Comparison of ENCODE assay signal across 9 cellular contexts in genomic region chr5:138706655-138707480, GRCh38.
DNase-seq lines count a peak whose midpoint lies in the region; ATAC-seq lines count a peak whose summit lies in the region.
"Had no signal": no experiment of that assay in that cellular context is flagged by ENCODE, and none has a peak within 500 bp of the region (broad histone marks: within the 10 kb centered on the region; RNA-seq: fewer than 3 reads in every experiment).

No MANE protein-coding gene starts in this region.

- peak; percentile 64 for DNase-seq in ACHN
- peak; percentile 37 for DNase-seq in HK-2 (ENCODE audit: unreplicated experiment)
- peak; percentile 79 for DNase-seq in astrocyte of the hippocampus (ENCODE audit: low read depth, low spot score)
- DNase-seq in kidney tubule cell (ENCODE audit: low spot score), result peak; percentile 81
- no peak for DNase-seq in activated CD8-positive, alpha-beta memory T cell treated with anti-CD3 and anti-CD28 coated beads, Interleukin-2, amount 50 U/mL, for 48 hours
- DNase-seq: activated effector memory CD4-positive, alpha-beta T cell treated with anti-CD3 and anti-CD28 coated beads, Interleukin-2, amount 50 U/mL, for 16 hours had no signal

- in situ Hi-C loops in ACHN (cut with HindIII; ENCODE audit: low pct_ligation_motif_present, low pct_unique_long_range_greater_than_20kb, low sequenced_read_pairs), result no loop called here

- ATAC-seq in GM21576 (IDR thresholded peaks at IDR 0.05; ENCODE audit: unreplicated experiment), result no peak
- no peak for ATAC-seq in HG02571 (IDR thresholded peaks at IDR 0.05; ENCODE audit: unreplicated experiment)
- ATAC-seq in HG03354 (IDR thresholded peaks at IDR 0.05; ENCODE audit: poor library complexity, severe bottlenecking, unreplicated experiment), result no peak
